In genomic region chr6:45922728-45923351, GRCh38 we compare ENCODE assay signal across 8 cellular contexts.
DNase-seq lines count a peak whose midpoint lies in the region; ATAC-seq and TF ChIP-seq lines count a peak whose summit lies in the region.

No MANE protein-coding gene starts in this region.

- no peaks in the 10 kb centered on the region for H3K9me3 ChIP-seq in mucosa of descending colon

- no peak overlapping the region for H3K27ac Mint-ChIP-seq in activated CD8-positive, alpha-beta T cell treated with anti-CD3 and anti-CD28 coated beads, Interleukin-2, amount 10 ng/mL, durations not matched to agents 7 days and 5 days
- H3K27ac Mint-ChIP-seq in endothelial cell (ENCODE audit: unreplicated experiment): no peak overlapping the region

- TF ChIP-seq CTCF in BJ (IDR thresholded peaks at IDR 0.05; ENCODE audit: insufficient read depth, low read depth, low read length): peak; percentile 85
- TF ChIP-seq CTCF in endothelial cell (IDR thresholded peaks at IDR 0.05; ENCODE audit: unreplicated experiment): peak; percentile 56
- no peak for TF ChIP-seq CTCF in mucosa of descending colon (IDR thresholded peaks at IDR 0.05)

- ATAC-seq in GM19395 (IDR thresholded peaks at IDR 0.05; ENCODE audit: unreplicated experiment) (peak; percentile 35), mucosa of descending colon (peak; percentile 72)
- ATAC-seq in activated CD8-positive, alpha-beta T cell treated with anti-CD3 and anti-CD28 coated beads, Interleukin-2, amount 10 ng/mL, durations not matched to agents 7 days and 5 days: peak; percentile 63

- H3K27me3 ChIP-seq in BJ (ENCODE audit: control insufficient read depth, insufficient read depth, low read length): no peaks in the 10 kb centered on the region

- H3K27me3 Mint-ChIP-seq in activated CD8-positive, alpha-beta T cell treated with anti-CD3 and anti-CD28 coated beads, Interleukin-2, amount 10 ng/mL, durations not matched to agents 7 days and 5 days (ENCODE audit: low read depth): no peaks in the 10 kb centered on the region
- H3K27me3 Mint-ChIP-seq in endothelial cell (ENCODE audit: unreplicated experiment): peaks cover 3% of the 10 kb centered on the region

- intact Hi-C loops in mucosa of descending colon (cut with DNase I, micrococcal nuclease): loop anchor here in 1 of 2 donors (10.0 kb wide), 2 partner anchors 482 to 1268 kb away; no protein-coding TSS in a partner anchor

- H3K9me3 Mint-ChIP-seq in activated CD8-positive, alpha-beta T cell treated with anti-CD3 and anti-CD28 coated beads, Interleukin-2, amount 10 ng/mL, durations not matched to agents 7 days and 5 days (ENCODE audit: insufficient read depth): no peaks in the 10 kb centered on the region
- H3K9me3 Mint-ChIP-seq in endothelial cell (ENCODE audit: unreplicated experiment): no peaks in the 10 kb centered on the region

- H3K4me3 Mint-ChIP-seq in activated CD8-positive, alpha-beta T cell treated with anti-CD3 and anti-CD28 coated beads, Interleukin-2, amount 10 ng/mL, durations not matched to agents 7 days and 5 days: no peak overlapping the region
- no peak overlapping the region for H3K4me3 Mint-ChIP-seq in endothelial cell (ENCODE audit: unreplicated experiment)

- H3K36me3 ChIP-seq in BJ (ENCODE audit: control insufficient read depth, insufficient read depth, low read length) (no peaks in the 10 kb centered on the region), mucosa of descending colon (ENCODE audit: low read depth) (no peaks in the 10 kb centered on the region)

- H3K4me3 ChIP-seq in BJ (ENCODE audit: low read depth, low read length) (no peak overlapping the region), mucosa of descending colon (no peak overlapping the region)

- peaks cover 20% of the 10 kb centered on the region for H3K4me1 Mint-ChIP-seq in activated CD8-positive, alpha-beta T cell treated with anti-CD3 and anti-CD28 coated beads, Interleukin-2, amount 10 ng/mL, durations not matched to agents 7 days and 5 days (ENCODE audit: low read depth)
- H3K4me1 Mint-ChIP-seq in endothelial cell (ENCODE audit: unreplicated experiment): peaks cover 18% of the 10 kb centered on the region

- no peaks in the 10 kb centered on the region for H3K4me1 ChIP-seq in mucosa of descending colon (ENCODE audit: low read depth)

- POLR2A ChIA-PET in BJ (lab: Charles Lee): interaction anchor here (0.6 kb wide), 2 partner anchors 208 to 818 kb away, joined by 4 read pairs; no protein-coding TSS in a partner anchor
- POLR2A ChIA-PET in activated CD8-positive, alpha-beta T cell treated with anti-CD3 and anti-CD28 coated beads, Interleukin-2, amount 10 ng/mL, durations not matched to agents 7 days and 5 days (lab: Charles Lee): interaction anchor here (0.6 to 0.8 kb wide), 2 partner anchors 92 to 206 kb away, joined by 3 to 4 read pairs; partner anchors contain the start of gene CLIC5

- CTCF ChIA-PET in BJ (lab: Yijun Ruan, JAX): interaction anchor here (0.6 to 4.9 kb wide), 41 partner anchors 8 to 1454 kb away, joined by 3 to 41 read pairs (median 3); no protein-coding TSS in a partner anchor
- CTCF ChIA-PET in activated CD8-positive, alpha-beta T cell treated with anti-CD3 and anti-CD28 coated beads, Interleukin-2, amount 10 ng/mL, durations not matched to agents 7 days and 5 days (lab: Charles Lee): interaction anchor here (0.7 to 5.0 kb wide), 52 partner anchors 8 to 1467 kb away, joined by 3 to 48 read pairs (median 4); partner anchors contain the start of gene SUPT3H

- no peak for DNase-seq in BJ (ENCODE audit: low read depth)
- DNase-seq in NCI-H460 (ENCODE audit: extremely low read depth, low read depth): peak; percentile 23
- DNase-seq in activated CD8-positive, alpha-beta T cell treated with anti-CD3 and anti-CD28 coated beads, Interleukin-2, amount 10 ng/mL, durations not matched to agents 7 days and 5 days: peak; percentile 73
- DNase-seq in endothelial cell (ENCODE audit: low spot score): peak; percentile 75
- DNase-seq in mucosa of descending colon: peak; percentile 51 to 66 (median 60)
- DNase-seq in stimulated activated CD8-positive, alpha-beta memory T cell treated with anti-CD3 and anti-CD28 coated beads, Interleukin-4, amount 100 ng/mL, for 4 hours (ENCODE audit: low read depth in 2 of 2, low spot score in 1 of 2): peak; percentile 10 to 23
- DNase-seq in NCI-H446 treated with DMSO at 0.1 percent for 48 hours (lab: John Stamatoyannopoulos, UW): no peak

- no peaks in the 10 kb centered on the region for H3K36me3 Mint-ChIP-seq in activated CD8-positive, alpha-beta T cell treated with anti-CD3 and anti-CD28 coated beads, Interleukin-2, amount 10 ng/mL, durations not matched to agents 7 days and 5 days (ENCODE audit: low read depth)
- no peaks in the 10 kb centered on the region for H3K36me3 Mint-ChIP-seq in endothelial cell (ENCODE audit: low read depth, unreplicated experiment)

Comparison
In these comparisons a context has a peak if more than half of its experiments do, and no peak if none do; other contexts are left out.
1. DNase-seq: peak in NCI-H460 (single experiment), activated CD8-positive, alpha-beta T cell treated with anti-CD3 and anti-CD28 coated beads, Interleukin-2, amount 10 ng/mL, durations not matched to agents 7 days and 5 days (single experiment), endothelial cell (single experiment), mucosa of descending colon (3 of 3) and stimulated activated CD8-positive, alpha-beta memory T cell treated with anti-CD3 and anti-CD28 coated beads, Interleukin-4, amount 100 ng/mL, for 4 hours (2 of 2); none in BJ (single experiment) and NCI-H446 treated with DMSO at 0.1 percent for 48 hours (single experiment).
2. Peak in every context shown above with its lines, with median percentiles within 50 percentile points of each other: ATAC-seq.